In the genomic region with DNA sequence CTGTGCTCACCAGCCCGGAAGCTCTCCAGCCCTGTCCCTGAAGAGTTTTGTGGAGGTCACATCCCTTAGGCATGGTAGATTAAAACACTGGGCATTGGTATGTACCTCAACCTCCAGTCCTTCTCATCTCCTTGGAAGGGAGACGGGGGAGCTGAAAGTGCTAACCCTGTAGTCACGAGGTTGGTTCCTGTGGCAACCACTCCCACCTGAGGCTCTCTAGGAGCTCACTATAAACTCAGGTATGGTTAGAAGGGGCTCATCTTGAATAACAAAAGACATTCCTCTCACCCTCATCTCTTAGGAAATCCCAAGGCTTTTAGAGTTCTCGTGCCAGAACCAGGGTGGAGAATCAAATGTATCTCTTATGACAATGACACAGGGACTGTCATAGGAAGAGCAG, we compare ENCODE assay signal across 28 cellular contexts. TPM values are rescaled to one million over a fixed set of nuclear protein-coding genes. Genes with fewer than 3 reads are reported as not detected.
A peak's percentile ranks its signal among the peaks of the same experiment; 100 is the strongest.
DNase-seq lines count a peak whose midpoint lies in the region; TF ChIP-seq lines count a peak whose summit lies in the region.
"Had no signal": no experiment of that assay in that cellular context is flagged by ENCODE, and none has a peak within 500 bp of the region (broad histone marks: within the 10 kb centered on the region; RNA-seq: fewer than 3 reads in every experiment).

No MANE protein-coding gene starts in this region.

- no peak for DNase-seq in activated T-cell treated with anti-CD3 and anti-CD28 coated beads, Interleukin-2, amount 50 U/mL, for 24 hours
- DNase-seq in activated T-cell treated with anti-CD3 and anti-CD28 coated beads, Interleukin-2, amount 50 U/mL, for 48 hours, result no peak
- DNase-seq in effector memory CD4-positive, alpha-beta T cell, result no peak
- DNase-seq in NCI-H2171 (lab: John Stamatoyannopoulos, UW) (no peak), GM10266 (ENCODE audit: extremely low spot score) (no peak), Calu3 (no peak)
- DNase-seq: activated CD4-positive, alpha-beta T cell treated with anti-CD3 and anti-CD28 coated beads, Interleukin-2, amount 50 U/mL, for 1 hour; activated CD8-positive, alpha-beta memory T cell treated with anti-CD3 and anti-CD28 coated beads, Interleukin-2, amount 50 U/mL, for 4 hours; dermis blood vessel endothelial cell; DMS79 treated with DMSO at 0.1 percent for 48 hours; hippocampal formation; KBM-7; MG63; NCI-H1105 treated with DMSO at 0.1 percent for 48 hours; NCI-H2029; NCI-H226; NCI-H69; pancreas; RPMI8226; spleen; stimulated activated CD4-positive, alpha-beta T cell treated with anti-CD3 and anti-CD28 coated beads, Interleukin-2, amount 100 ng/mL, for 48 hours; trophoblast cell had no signal

- H3K4me3 ChIP-seq in effector memory CD4-positive, alpha-beta T cell (ENCODE audit: insufficient read depth, low read depth, low read length, poor library complexity, severe bottlenecking), result no peak overlapping the region
- no peak overlapping the region for H3K4me3 ChIP-seq in parathyroid adenoma (ENCODE audit: low read depth, low read length)
- H3K4me3 ChIP-seq: MG63, pancreas, spleen had no signal

- H3K4me1 ChIP-seq in effector memory CD4-positive, alpha-beta T cell (ENCODE audit: control insufficient read depth, insufficient read depth, low read length, poor library complexity, severe bottlenecking), result peaks cover 49% of the 10 kb centered on the region
- peaks cover 11% of the 10 kb centered on the region for H3K4me1 ChIP-seq in parathyroid adenoma

- no TSS peak for BruUV-seq in Calu3 (replicated peaks; lab: Mats Ljungman, UMichigan)

- no peaks in the 10 kb centered on the region for H3K9me3 ChIP-seq in KOPT-K1 (ENCODE audit: insufficient read depth, low read length, poor library complexity, severe bottlenecking)
- no peaks in the 10 kb centered on the region for H3K9me3 ChIP-seq in effector memory CD4-positive, alpha-beta T cell (ENCODE audit: control insufficient read depth, low read length)
- H3K9me3 ChIP-seq in parathyroid adenoma (ENCODE audit: control insufficient read depth, low read length), result no peaks in the 10 kb centered on the region
- H3K9me3 ChIP-seq: MG63, pancreas, spleen had no signal

- CTCF ChIA-PET in Calu3 (lab: Charles Lee), result no interaction called here

- H3K4me1 Mint-ChIP-seq in activated T-cell treated with anti-CD3 and anti-CD28 coated beads, Interleukin-2, amount 50 U/mL, for 24 hours (ENCODE audit: low read depth), result peaks cover 53% of the 10 kb centered on the region
- peaks cover 23% of the 10 kb centered on the region for H3K4me1 Mint-ChIP-seq in Calu3 (ENCODE audit: low read depth, unreplicated experiment)

- H3K27me3 Mint-ChIP-seq in activated T-cell treated with anti-CD3 and anti-CD28 coated beads, Interleukin-2, amount 50 U/mL, for 24 hours, result no peaks in the 10 kb centered on the region
- peaks cover 21% of the 10 kb centered on the region for H3K27me3 Mint-ChIP-seq in Calu3 (ENCODE audit: unreplicated experiment)

- H3K36me3 ChIP-seq in KOPT-K1 (ENCODE audit: insufficient read depth, low read length) (no peaks in the 10 kb centered on the region), parathyroid adenoma (ENCODE audit: control insufficient read depth, insufficient read depth, low read length) (no peaks in the 10 kb centered on the region)
- H3K36me3 ChIP-seq in effector memory CD4-positive, alpha-beta T cell (ENCODE audit: control insufficient read depth, insufficient read depth, low read length), result no peaks in the 10 kb centered on the region
- H3K36me3 ChIP-seq: MG63, pancreas, spleen had no signal

- H3K9me3 Mint-ChIP-seq in activated T-cell treated with anti-CD3 and anti-CD28 coated beads, Interleukin-2, amount 50 U/mL, for 24 hours, result no peaks in the 10 kb centered on the region
- H3K9me3 Mint-ChIP-seq in Calu3 (ENCODE audit: low read depth, unreplicated experiment), result no peaks in the 10 kb centered on the region
- H3K9me3 Mint-ChIP-seq: activated T-helper 2 cell treated with anti-CD3 and anti-CD28 coated beads, Interferon-gamma antibody, Interleukin-2, Interleukin-4, amounts not matched to agents 10 μg/mL and 5 μg/mL and 100 μg/mL, durations not matched to agents 14 hours and 24 hours and 36 hours; mesothelial cell of epicardium had no signal

- no peaks in the 10 kb centered on the region for H3K36me3 Mint-ChIP-seq in activated T-cell treated with anti-CD3 and anti-CD28 coated beads, Interleukin-2, amount 50 U/mL, for 24 hours (ENCODE audit: low read depth)
- no peaks in the 10 kb centered on the region for H3K36me3 Mint-ChIP-seq in Calu3 (ENCODE audit: insufficient read depth, unreplicated experiment)
- H3K36me3 Mint-ChIP-seq: mesothelial cell of epicardium had no signal

- intact Hi-C loops in Calu3 (cut with micrococcal nuclease; ENCODE audit: unreplicated experiment), result no loop called here

- H3K27ac ChIP-seq in KOPT-K1 (ENCODE audit: low read depth, low read length, poor library complexity, severe bottlenecking) (peak overlapping the region; percentile 98), parathyroid adenoma (no peak overlapping the region)
- peak overlapping the region; percentile 79 for H3K27ac ChIP-seq in effector memory CD4-positive, alpha-beta T cell (ENCODE audit: insufficient read depth, low read length, poor library complexity, severe bottlenecking)

- H3K27me3 ChIP-seq in effector memory CD4-positive, alpha-beta T cell (replicated peaks; ENCODE audit: control insufficient read depth, insufficient read depth, low read length, poor library complexity, severe bottlenecking), result no peaks in the 10 kb centered on the region
- H3K27me3 ChIP-seq in parathyroid adenoma (ENCODE audit: control insufficient read depth, insufficient read depth, low read length), result no peaks in the 10 kb centered on the region
- H3K27me3 ChIP-seq: MG63, pancreas, spleen had no signal

- H3K27ac Mint-ChIP-seq in activated T-cell treated with anti-CD3 and anti-CD28 coated beads, Interleukin-2, amount 50 U/mL, for 24 hours, result peak overlapping the region; percentile 90
- H3K27ac Mint-ChIP-seq in Calu3 (ENCODE audit: unreplicated experiment), result no peak overlapping the region
- H3K27ac Mint-ChIP-seq: B cell, mesothelial cell of epicardium had no signal

- H3K4me2 ChIP-seq in parathyroid adenoma (ENCODE audit: low read length), result no peak overlapping the region

- peak overlapping the region; percentile 5 for H2AFZ ChIP-seq in parathyroid adenoma

- no peak overlapping the region for H3K4me3 Mint-ChIP-seq in activated T-cell treated with anti-CD3 and anti-CD28 coated beads, Interleukin-2, amount 50 U/mL, for 24 hours
- no peak overlapping the region for H3K4me3 Mint-ChIP-seq in Calu3 (ENCODE audit: low read depth, unreplicated experiment)
- H3K4me3 Mint-ChIP-seq: B cell, mesothelial cell of epicardium, nephron had no signal

- TF ChIP-seq CTCF in parathyroid adenoma (IDR thresholded peaks at IDR 0.05) (no peak), GM10266 (IDR thresholded peaks at IDR 0.05; ENCODE audit: control insufficient read depth, insufficient read depth, low read depth, missing control alignments) (no peak), Calu3 (IDR thresholded peaks at IDR 0.05; ENCODE audit: unreplicated experiment) (no peak)

- no peaks in the 10 kb centered on the region for H3K79me2 ChIP-seq in parathyroid adenoma

- no peak overlapping the region for H3K9ac ChIP-seq in parathyroid adenoma

RNA-seq across cellular contexts. Expression of a gene that starts 43.0 kb away (rescaled TPM):
- 21.8 and 23.0 TPM in 2 replicates for total RNA-seq in Calu3 (2022)
